In genomic region chr3:180776433-180776832, GRCh38 we compare ENCODE assay signal across 27 cellular contexts.
"Had no signal": no experiment of that assay in that cellular context is flagged by ENCODE, and none has a peak within 500 bp of the region (broad histone marks: within the 10 kb centered on the region; RNA-seq: fewer than 3 reads in every experiment).

No MANE protein-coding gene starts in this region.

- DNase-seq: colonic mucosa; cortex of kidney; effector CD8-positive, alpha-beta T cell; effector memory CD8-positive, alpha-beta T cell; endodermal cell; erythroblast; esophagus squamous epithelium; foreskin fibroblast; foreskin melanocyte; gastrocnemius medialis; glutamatergic neuron; head of caudate nucleus; heart right ventricle; hippocampal formation; left cardiac atrium; left ventricle myocardium superior; lower lobe of right lung; mesenchymal stem cell; midbrain; naive thymus-derived CD4-positive, alpha-beta T cell had no signal

- FAIRE-seq: endometrium, islet of Langerhans, keratinocyte had no signal

- H3K4me1 ChIP-seq: colonic mucosa, esophagus squamous epithelium, gastrocnemius medialis, heart right ventricle, left lung, lower lobe of right lung had no signal

- H3K27ac Mint-ChIP-seq: dendritic cell treated with granulocyte-macrophage colony-stimulating factor and Interleukin-4, amounts not matched to agents 40 ng/mL and 50 ng/mL, for 4 days; effector memory CD8-positive, alpha-beta T cell; endodermal cell; naive thymus-derived CD4-positive, alpha-beta T cell had no signal

- H3K4me1 Mint-ChIP-seq: endodermal cell; naive thymus-derived CD4-positive, alpha-beta T cell had no signal

- ATAC-seq: effector memory CD8-positive, alpha-beta T cell; esophagus mucosa; gastrocnemius medialis; heart right ventricle; left cardiac atrium; left lung; left ventricle myocardium superior; lower lobe of right lung; naive thymus-derived CD4-positive, alpha-beta T cell had no signal

- H3K4me3 ChIP-seq: colonic mucosa, esophagus squamous epithelium, gastrocnemius medialis, heart right ventricle, left lung, lower lobe of right lung had no signal

- H3K36me3 ChIP-seq: colonic mucosa, esophagus squamous epithelium, left lung, lower lobe of right lung had no signal

- H3K27ac ChIP-seq: colonic mucosa, epithelial cell of prostate, esophagus squamous epithelium, gastrocnemius medialis, heart right ventricle, left lung, lower lobe of right lung had no signal

- H3K27me3 ChIP-seq: colonic mucosa, esophagus squamous epithelium, gastrocnemius medialis, heart right ventricle, left lung had no signal

- H3K9me3 ChIP-seq: colonic mucosa, gastrocnemius medialis had no signal

- H3K4me3 Mint-ChIP-seq: dendritic cell treated with granulocyte-macrophage colony-stimulating factor and Interleukin-4, amounts not matched to agents 40 ng/mL and 50 ng/mL, for 4 days; effector memory CD8-positive, alpha-beta T cell; endodermal cell; naive thymus-derived CD4-positive, alpha-beta T cell had no signal

- H3K27me3 Mint-ChIP-seq: dendritic cell treated with granulocyte-macrophage colony-stimulating factor and Interleukin-4, amounts not matched to agents 40 ng/mL and 50 ng/mL, for 4 days; effector memory CD8-positive, alpha-beta T cell; naive thymus-derived CD4-positive, alpha-beta T cell had no signal
